In genomic region chr11:1370186-1371025, GRCh38 we compare ENCODE assay signal across 14 cellular contexts. TPM values are rescaled to one million over a fixed set of nuclear protein-coding genes. Genes with fewer than 3 reads are reported as not detected.
A peak's percentile ranks its signal among the peaks of the same experiment; 100 is the strongest.
DNase-seq lines count a peak whose midpoint lies in the region; ATAC-seq and TF ChIP-seq lines count a peak whose summit lies in the region.
"Had no signal": no experiment of that assay in that cellular context is flagged by ENCODE, and none has a peak within 500 bp of the region (broad histone marks: within the 10 kb centered on the region; RNA-seq: fewer than 3 reads in every experiment).

No MANE protein-coding gene starts in this region.

- H2AK5ac ChIP-seq in neuronal stem cell (ENCODE audit: low read depth, low read length), result peak overlapping the region; percentile 84

- H3K27me3 Mint-ChIP-seq in immature natural killer cell (ENCODE audit: low read depth in 3 of 3), result peaks cover 0 to 4% (median 0%) of the 10 kb centered on the region in 3 donors

- H4K91ac ChIP-seq in neuronal stem cell (ENCODE audit: low read depth, low read length, poor library complexity), result peak overlapping the region; percentile 43

- peak overlapping the region; percentile 61 for H2BK120ac ChIP-seq in neuronal stem cell (ENCODE audit: low read depth, low read length)

- H3K36me3 ChIP-seq in right atrium auricular region (no peaks in the 10 kb centered on the region), NT2/D1 (ENCODE audit: insufficient read depth, insufficient read length, low read length) (no peaks in the 10 kb centered on the region), neuronal stem cell (replicated peaks in 1 of 2; ENCODE audit: control insufficient read depth in 2 of 2, insufficient read depth in 2 of 2, low read length in 2 of 2) (no peaks in the 10 kb centered on the region)
- H3K36me3 ChIP-seq: BLaER1 had no signal

- no peak overlapping the region for H2BK12ac ChIP-seq in neuronal stem cell (ENCODE audit: low read length)

- no peak overlapping the region for H2AFZ ChIP-seq in neuronal stem cell (ENCODE audit: low read length)

- ATAC-seq in Right ventricle myocardium inferior (no peak), esophagus mucosa (peak; percentile 13), HG03280 (IDR thresholded peaks at IDR 0.05; ENCODE audit: unreplicated experiment) (no peak)

- DNase-seq in Right ventricle myocardium inferior (ENCODE audit: missing footprints), result peak; percentile 47
- DNase-seq in right atrium auricular region (ENCODE audit: low spot score), result no peak
- no peak for DNase-seq in NT2/D1 (ENCODE audit: low read depth, low spot score)
- no peak for DNase-seq in neuronal stem cell (ENCODE audit: low spot score)
- DNase-seq in immature natural killer cell, result no peak
- DNase-seq: 8988T; CD4-positive, alpha-beta memory T cell; DMS79 treated with DMSO at 0.1 percent for 48 hours; GF-D8; H9 had no signal

- H3K27ac Mint-ChIP-seq in immature natural killer cell, result no peak overlapping the region
- H3K27ac Mint-ChIP-seq: CD4-positive, alpha-beta memory T cell; H9 had no signal

- H3K4me1 ChIP-seq in right atrium auricular region, result no peaks in the 10 kb centered on the region
- peaks cover 6% of the 10 kb centered on the region for H3K4me1 ChIP-seq in NT2/D1 (ENCODE audit: insufficient read depth, insufficient read length)
- peaks cover 0 to 1% of the 10 kb centered on the region in 2 donors for H3K4me1 ChIP-seq in neuronal stem cell (ENCODE audit: control insufficient read depth in 2 of 2, insufficient read depth in 1 of 2, low read depth in 1 of 2, low read length in 2 of 2)
- H3K4me1 ChIP-seq: BLaER1 had no signal

- H3K4me3 ChIP-seq in right atrium auricular region (no peak overlapping the region), NT2/D1 (ENCODE audit: insufficient read length, low read depth) (no peak overlapping the region), neuronal stem cell (ENCODE audit: low read length in 2 of 2) (peak overlapping the region in 1 of 2 donors; percentile 58)
- H3K4me3 ChIP-seq: BLaER1 had no signal

- H3K27ac ChIP-seq in right atrium auricular region, result no peak overlapping the region
- no peak overlapping the region for H3K27ac ChIP-seq in neuronal stem cell (replicated peaks; ENCODE audit: low read length)
- H3K27ac ChIP-seq: BLaER1 had no signal

- no peaks in the 10 kb centered on the region for H3K36me3 Mint-ChIP-seq in immature natural killer cell
- H3K36me3 Mint-ChIP-seq: CD14-positive monocyte; CD4-positive, alpha-beta memory T cell had no signal

- no peak overlapping the region for H3K4me2 ChIP-seq in neuronal stem cell (ENCODE audit: insufficient read depth, low read length, poor library complexity, severe bottlenecking)
- H3K4me2 ChIP-seq: BLaER1 had no signal

- H3K9me3 Mint-ChIP-seq in immature natural killer cell, result peaks cover 0 to 2% (median 0%) of the 10 kb centered on the region in 6 donors

- no CpG with 5 or more reads among the region's 38 CpGs for WGBS in neuronal stem cell (ENCODE audit: extremely low coverage in 2 of 2, insufficient read length in 2 of 2, insufficient replicate concordance in 1 of 2), 2 donors

- H3K4ac ChIP-seq in neuronal stem cell (ENCODE audit: low read length), result no peak overlapping the region

- H4K8ac ChIP-seq in neuronal stem cell (ENCODE audit: low read depth, low read length), result no peak overlapping the region

- peaks cover 0 to 11% of the 10 kb centered on the region in 2 donors for H3K9me3 ChIP-seq in right atrium auricular region
- peaks cover 8% of the 10 kb centered on the region for H3K9me3 ChIP-seq in NT2/D1 (ENCODE audit: insufficient read depth, low read length)
- peaks cover 0 to 18% of the 10 kb centered on the region in 2 donors for H3K9me3 ChIP-seq in neuronal stem cell (replicated peaks in 1 of 2; ENCODE audit: control insufficient read depth in 2 of 2, insufficient read depth in 1 of 2, low read depth in 1 of 2, low read length in 2 of 2)

- peak overlapping the region; percentile 10 for H2BK15ac ChIP-seq in neuronal stem cell (ENCODE audit: low read length)

- H3K4me3 Mint-ChIP-seq in immature natural killer cell, result no peak overlapping the region
- H3K4me3 Mint-ChIP-seq: CD14-positive monocyte; CD4-positive, alpha-beta memory T cell; H9 had no signal

- H3K18ac ChIP-seq in neuronal stem cell (ENCODE audit: low read length), result peak overlapping the region; percentile 76

- H3K23ac ChIP-seq in neuronal stem cell (ENCODE audit: low read depth, low read length, poor library complexity), result no peak overlapping the region

- peak overlapping the region; percentile 6 for H2BK5ac ChIP-seq in neuronal stem cell (ENCODE audit: low read length)

- H3K27me3 ChIP-seq in right atrium auricular region, result no peaks in the 10 kb centered on the region
- H3K27me3 ChIP-seq in NT2/D1 (ENCODE audit: insufficient read depth, insufficient read length), result no peaks in the 10 kb centered on the region
- H3K27me3 ChIP-seq in neuronal stem cell (ENCODE audit: control insufficient read depth in 3 of 3, insufficient read depth in 3 of 3, low read depth in 1 of 3, low read length in 3 of 3), result no peaks in the 10 kb centered on the region

- no peak for TF ChIP-seq CTCF in right atrium auricular region (IDR thresholded peaks at IDR 0.05)

- no peaks in the 10 kb centered on the region for H3K4me1 Mint-ChIP-seq in immature natural killer cell
- H3K4me1 Mint-ChIP-seq: CD14-positive monocyte; CD4-positive, alpha-beta memory T cell; H9 had no signal

- intact Hi-C loops in Right ventricle myocardium inferior (cut with DNase I), result no loop called here

- H3K9ac ChIP-seq in NT2/D1 (ENCODE audit: insufficient read length, low read depth) (peak overlapping the region; percentile 10), neuronal stem cell (ENCODE audit: low read depth, low read length, poor library complexity) (peak overlapping the region; percentile 21)
- H3K9ac ChIP-seq: BLaER1 had no signal

- H3K14ac ChIP-seq in neuronal stem cell (ENCODE audit: low read length), result peak overlapping the region; percentile 71

- no peaks in the 10 kb centered on the region for H3K79me1 ChIP-seq in neuronal stem cell (ENCODE audit: low read depth, low read length)

RNA-seq across cellular contexts. Expression of gene BRSK2, which starts 19.3 kb away (rescaled TPM):
- total RNA-seq in Right ventricle myocardium inferior (1.4 TPM), right atrium auricular region (under 1 TPM; 0.19 to 0.51 TPM), esophagus mucosa (0.08 TPM)
- 24.4 TPM for polyA plus RNA-seq in neuronal stem cell (2013, experiment 1 of 2)
- polyA plus RNA-seq in neuronal stem cell (2013, experiment 2 of 2), result 23.0 TPM
- under 1 TPM in 1 of 3 donors, not detected in 2; 0.12 TPM for polyA plus RNA-seq in immature natural killer cell
- polyA plus RNA-seq: CD14-positive monocyte had no signal
